Comparison of ENCODE assay signal across 1 cellular context in the genomic region with DNA sequence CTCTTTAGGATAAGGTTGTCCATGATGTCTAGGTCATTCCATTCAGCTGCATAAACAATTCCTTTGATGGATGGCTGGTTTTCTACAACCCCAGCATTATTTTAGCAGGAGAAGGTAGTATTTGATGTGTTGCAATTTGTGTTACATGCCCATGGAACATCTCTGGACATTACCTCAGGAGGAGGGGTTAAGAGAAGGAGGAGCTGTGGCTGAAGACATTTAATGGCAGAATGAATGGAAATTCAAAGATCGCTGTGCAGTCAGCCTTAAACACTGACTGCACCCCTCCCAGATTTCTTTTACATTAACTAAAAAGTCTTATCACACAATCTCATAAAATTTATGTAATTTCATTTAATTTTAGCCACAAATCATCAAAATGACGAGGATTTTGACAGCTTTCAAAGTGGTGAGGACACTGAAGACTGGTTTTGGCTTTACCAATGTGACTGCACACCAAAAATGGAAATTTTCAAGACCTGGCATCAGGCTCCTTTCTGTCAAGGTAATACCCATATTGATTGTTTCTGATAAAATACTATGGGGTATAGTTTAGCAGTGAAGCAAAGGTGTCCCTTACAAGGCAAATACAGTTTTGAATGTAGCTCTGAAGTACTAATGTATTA.
TF ChIP-seq lines count a peak whose summit lies in the region.

CPS1 (plus strand) TSS at position 245 of the 626 bp plus-strand sequence; CDS start at position 380, 135 bp downstream.

TF ChIP-seq in HCT116, 20 proteins besides CTCF, POLR2A, EP300 and RAD21:
- no peak for TF ChIP-seq ZBTB33 (IDR thresholded peaks at IDR 0.05; ENCODE audit: extremely low read depth, insufficient replicate concordance, low read length)
- TF ChIP-seq SRF (IDR thresholded peaks at IDR 0.05; ENCODE audit: low read depth) = no peak
- no peak for TF ChIP-seq ELF1 (IDR thresholded peaks at IDR 0.05; ENCODE audit: borderline replicate concordance, low read depth)
